27 cellular contexts compared by ENCODE assay signal in genomic region chr2:114345246-114345645, GRCh38.
"Had no signal": no experiment of that assay in that cellular context is flagged by ENCODE, and none has a peak within 500 bp of the region (broad histone marks: within the 10 kb centered on the region; RNA-seq: fewer than 3 reads in every experiment).

No MANE protein-coding gene starts in this region.

- DNase-seq: stimulated activated CD4-positive, alpha-beta T cell treated with anti-CD3 and anti-CD28 coated beads, Interleukin-2, amount 100 ng/mL, for 48 hours; stimulated activated CD4-positive, alpha-beta T cell treated with anti-CD3 and anti-CD28 coated beads, Interleukin-4, amount 100 ng/mL, for 1 hour; stimulated activated CD4-positive, alpha-beta T cell treated with anti-CD3 and anti-CD28 coated beads, Interleukin-4, amount 100 ng/mL, for 24 hours; stimulated activated CD4-positive, alpha-beta T cell treated with anti-CD3 and anti-CD28 coated beads, Interleukin-4, amount 100 ng/mL, for 4 hours; stimulated activated CD8-positive, alpha-beta memory T cell treated with anti-CD3 and anti-CD28 coated beads, Interleukin-4, amount 100 ng/mL, for 48 hours; stimulated activated naive B cell treated with anti-CD40 and anti-IgM and Interleukin-4, amounts not matched to agents 10 μg/mL and 1 μg/mL and 100 μg/mL, for 72 hours; stimulated activated naive CD4-positive, alpha-beta T cell; stimulated activated naive CD4-positive, alpha-beta T cell treated with Interleukin-2 at 50 U/mL for 16 hours; stimulated activated naive CD8-positive, alpha-beta T cell treated with anti-CD3 and anti-CD28 coated beads, Interleukin-15, amount 100 ng/mL, for 72 hours; stimulated activated naive CD8-positive, alpha-beta T cell treated with anti-CD3 and anti-CD28 coated beads, Interleukin-15, Interleukin-2, amounts not matched to agents 100 U/mL and 50 U/mL, for 24 hours; stomach; substantia nigra; testis; thyroid gland; tibial artery; transverse colon; trophoblast cell; upper lobe of left lung; upper lobe of right lung; uterus had no signal

- H3K4me1 ChIP-seq: stomach, suprapubic skin, testis, thyroid gland, tibial artery, tibial nerve, transverse colon, upper lobe of left lung, upper lobe of right lung, uterus, vagina had no signal

- ATAC-seq: stimulated activated effector memory CD8-positive, alpha-beta T cell treated with anti-CD3 and anti-CD28 coated beads, Interleukin-12 subunit alpha, Interleukin-12 subunit beta, amount 100 ng/mL, for 72 hours; stimulated activated memory B cell treated with anti-CD40 and anti-IgM and Interleukin-4, amounts not matched to agents 10 μg/mL and 1 μg/mL and 100 μg/mL, for 72 hours; stimulated activated naive B cell treated with anti-CD40 and anti-IgM and Interleukin-4, amounts not matched to agents 10 μg/mL and 1 μg/mL and 100 μg/mL, for 72 hours; stimulated activated naive CD8-positive, alpha-beta T cell treated with anti-CD3 and anti-CD28 coated beads, Interleukin-15, amount 100 ng/mL, for 72 hours; stimulated activated naive CD8-positive, alpha-beta T cell treated with anti-CD3 and anti-CD28 coated beads, Interleukin-15, Interleukin-2, amounts not matched to agents 100 U/mL and 50 U/mL, for 24 hours; upper lobe of right lung had no signal

- H3K27me3 ChIP-seq: stomach, suprapubic skin, testis, thyroid gland, tibial artery, tibial nerve, transverse colon, upper lobe of left lung, upper lobe of right lung, uterus, vagina had no signal

- H3K9me3 ChIP-seq: stomach, suprapubic skin, testis, thoracic aorta, thyroid gland, tibial artery, tibial nerve, transverse colon, upper lobe of left lung, upper lobe of right lung, uterus, vagina had no signal

- H3K4me3 ChIP-seq: stomach, suprapubic skin, testis, thoracic aorta, thyroid gland, tibial artery, tibial nerve, transverse colon, upper lobe of left lung, upper lobe of right lung, uterus, vagina had no signal

- H3K36me3 ChIP-seq: stomach, suprapubic skin, thoracic aorta, thyroid gland, tibial artery, tibial nerve, transverse colon, upper lobe of left lung, upper lobe of right lung, uterus, vagina had no signal

- FAIRE-seq: urothelium cell line had no signal

- H3K27ac ChIP-seq: stomach, suprapubic skin, testis, thyroid gland, tibial artery, tibial nerve, transverse colon, upper lobe of left lung, upper lobe of right lung, uterus, vagina had no signal
